ENCODE assay signal across 21 cellular contexts in the genomic region with DNA sequence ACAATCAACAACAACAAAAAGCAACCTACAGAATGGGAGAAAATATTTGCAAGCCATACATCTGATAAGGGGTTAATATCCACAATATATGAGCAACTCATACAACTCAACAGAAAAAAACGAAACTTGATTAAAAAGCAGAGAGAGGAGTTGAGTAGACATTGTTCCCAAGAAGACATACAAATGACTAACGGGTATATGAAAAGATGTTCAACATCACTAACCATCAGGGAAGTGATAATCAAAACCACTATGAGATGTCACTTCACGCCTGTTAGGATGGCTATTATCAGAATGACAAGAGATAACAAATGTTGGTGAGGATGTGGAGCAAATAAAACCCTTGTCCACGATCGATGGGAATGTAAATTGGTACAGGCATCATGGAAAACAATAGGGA.
DNase-seq lines count a peak whose midpoint lies in the region; ATAC-seq, FAIRE-seq and TF ChIP-seq lines count a peak whose summit lies in the region.
"Had no signal": no experiment of that assay in that cellular context is flagged by ENCODE, and none has a peak within 500 bp of the region (broad histone marks: within the 10 kb centered on the region; RNA-seq: fewer than 3 reads in every experiment).

No MANE protein-coding gene starts in this region.

- H3K4me1 Mint-ChIP-seq in natural killer cell treated with Interleukin-12 subunit alpha and Interleukin-12 subunit beta and Interleukin-15 and Interleukin-18, amount 100 ng/mL, for 72 hours (ENCODE audit: low read depth in 2 of 2), result peaks cover 20 to 38% of the 10 kb centered on the region in 2 donors
- peaks cover 24 to 26% of the 10 kb centered on the region in 2 donors for H3K4me1 Mint-ChIP-seq in natural killer cell

- no peak overlapping the region for H3K27ac ChIP-seq in GM12878 (ENCODE audit: control insufficient read depth, insufficient read depth)
- H3K27ac ChIP-seq: 22Rv1; A549; BLaER1 treated with 17β-estradiol and CSF1 and Interleukin-3, amounts not matched to agents 10 nM and 100 nM; C4-2B had no signal

- no peaks in the 10 kb centered on the region for H3K79me2 ChIP-seq in GM12878 (ENCODE audit: control insufficient read depth, insufficient read depth, low read length)

- FAIRE-seq in GM12878 (lab: Jason Lieb, UNC), result peak; percentile 78
- FAIRE-seq: A549, D721Med, G401.6, GM12892, GM18507 had no signal

- CTCF ChIA-PET in GM12878 (lab: Yijun Ruan, JAX), result no interaction called here

- RAD21 ChIA-PET in GM12878 (lab: Charles Lee; ENCODE audit: unreplicated experiment), result no interaction called here

- peak in 1 of 2 donors; percentile 60 for ATAC-seq in natural killer cell treated with Interleukin-12 subunit alpha and Interleukin-12 subunit beta and Interleukin-15 and Interleukin-18, amount 100 ng/mL, for 72 hours
- no peak for ATAC-seq in natural killer cell
- no peak for ATAC-seq in GM12878
- ATAC-seq: A549; CD8-positive, alpha-beta T cell had no signal

- H2AFZ ChIP-seq in GM12878 (ENCODE audit: control insufficient read depth, low read depth, low read length), result no peak overlapping the region

- BruUV-seq in GM12878 (replicated peaks; lab: Mats Ljungman, UMichigan), result no TSS peak

- intact Hi-C loops in natural killer cell (cut with micrococcal nuclease), result no loop called here
- intact Hi-C loops in GM12878 (cut with micrococcal nuclease; ENCODE audit: unreplicated experiment), result no loop called here

- TF ChIP-seq CTCF in natural killer cell (IDR thresholded peaks at IDR 0.05), result no peak
- no peak for TF ChIP-seq CTCF in GM12878 (IDR thresholded peaks at IDR 0.05 in 2 of 3, conservative IDR thresholded peaks at IDR 0.05 in 1 of 3; ENCODE audit: control insufficient read depth in 2 of 3, extremely low read depth in 1 of 3, insufficient read depth in 1 of 3, low read depth in 3 of 3, low read length in 3 of 3)

- DNase-seq in natural killer cell treated with Interleukin-12 subunit alpha and Interleukin-12 subunit beta and Interleukin-15 and Interleukin-18, amount 100 ng/mL, for 72 hours (ENCODE audit: low spot score), result no peak
- DNase-seq in natural killer cell (no peak), GM12878 (ENCODE audit: low read depth, low spot score) (no peak), hippocampal formation (lab: John Stamatoyannopoulos, UW) (no peak), NCI-H510A treated with DMSO at 0.1 percent for 48 hours (lab: John Stamatoyannopoulos, UW) (no peak)
- DNase-seq: AML-193; Caco-2; Calu3; CD4-positive, alpha-beta T cell; CD8-positive, alpha-beta T cell; DMS79 treated with DMSO at 0.1 percent for 48 hours; GF-D8 had no signal

- no peak for TF ChIP-seq EP300 in GM12878 (IDR thresholded peaks at IDR 0.05; ENCODE audit: borderline replicate concordance in 1 of 2, control insufficient read depth in 1 of 2, low read depth in 2 of 2, low read length in 2 of 2)

- SMC1A ChIA-PET in GM12878 (lab: Charles Lee; ENCODE audit: uncharacterized antibody, unreplicated experiment), result no interaction called here

- in situ Hi-C loops in GM12878 (cut with MboI), result no loop called here

- POLR2A ChIA-PET in GM12878 (lab: Charles Lee), result no interaction called here

- WGBS in GM12878 (ENCODE audit: insufficient coverage, insufficient replicate concordance, low lambda C conversion rate, missing lambda C conversion rate), result 51% methylated on average over 5 of the region's 5 CpGs

- peak overlapping the region; percentile 67 for H3K4me3 Mint-ChIP-seq in natural killer cell treated with Interleukin-12 subunit alpha and Interleukin-12 subunit beta and Interleukin-15 and Interleukin-18, amount 100 ng/mL, for 72 hours
- no peak overlapping the region for H3K4me3 Mint-ChIP-seq in natural killer cell
- H3K4me3 Mint-ChIP-seq: B cell; CD4-positive, alpha-beta T cell; CD8-positive, alpha-beta T cell had no signal

- no peaks in the 10 kb centered on the region for H3K36me3 ChIP-seq in GM12878 (ENCODE audit: control insufficient read depth in 2 of 2, insufficient read depth in 2 of 2, low read length in 1 of 2)
- H3K36me3 ChIP-seq: BLaER1 treated with 17β-estradiol and CSF1 and Interleukin-3, amounts not matched to agents 10 nM and 100 nM had no signal

- TF ChIP-seq RAD21 in GM12878 (IDR thresholded peaks at IDR 0.05; ENCODE audit: insufficient read depth, low read depth, low read length), result no peak

- no peak overlapping the region for H3K4me2 ChIP-seq in GM12878 (ENCODE audit: control insufficient read depth, insufficient read depth)
- H3K4me2 ChIP-seq: A549; BLaER1 treated with 17β-estradiol and CSF1 and Interleukin-3, amounts not matched to agents 10 nM and 100 nM had no signal

- H3K9ac ChIP-seq in GM12878 (ENCODE audit: control insufficient read depth, insufficient read depth, low read length), result no peak overlapping the region
- H3K9ac ChIP-seq: BLaER1 treated with 17β-estradiol and CSF1 and Interleukin-3, amounts not matched to agents 10 nM and 100 nM had no signal

- no peaks in the 10 kb centered on the region; a peak in 1 of 4 replicates for H3K27me3 ChIP-seq in GM12878 (replicated peaks in 1 of 2; ENCODE audit: control insufficient read depth in 2 of 2, insufficient read depth in 2 of 2, low read length in 1 of 2)
- H3K27me3 ChIP-seq: BLaER1 treated with 17β-estradiol and CSF1 and Interleukin-3, amounts not matched to agents 10 nM and 100 nM had no signal

- H3K9me3 Mint-ChIP-seq in natural killer cell treated with Interleukin-12 subunit alpha and Interleukin-12 subunit beta and Interleukin-15 and Interleukin-18, amount 100 ng/mL, for 72 hours, result no peaks in the 10 kb centered on the region
- peaks cover 0 to 3% of the 10 kb centered on the region in 2 donors for H3K9me3 Mint-ChIP-seq in natural killer cell

- H3K4me1 ChIP-seq in GM12878 (ENCODE audit: control insufficient read depth, insufficient read depth, low read length), result no peaks in the 10 kb centered on the region
- H3K4me1 ChIP-seq: A549, Caco-2 had no signal

- TF ChIP-seq POLR2A in GM12878 (IDR thresholded peaks at IDR 0.05; ENCODE audit: low read depth, low read length), result no peak

- no peak overlapping the region for H3K27ac Mint-ChIP-seq in natural killer cell treated with Interleukin-12 subunit alpha and Interleukin-12 subunit beta and Interleukin-15 and Interleukin-18, amount 100 ng/mL, for 72 hours
- H3K27ac Mint-ChIP-seq in natural killer cell, result peak overlapping the region in 1 of 2 donors; percentile 37
- H3K27ac Mint-ChIP-seq: B cell; CD4-positive, alpha-beta T cell; CD8-positive, alpha-beta T cell had no signal

- no peak overlapping the region for H3K4me3 ChIP-seq in GM12878
- H3K4me3 ChIP-seq: A549; BLaER1 treated with 17β-estradiol and CSF1 and Interleukin-3, amounts not matched to agents 10 nM and 100 nM had no signal

- no peaks in the 10 kb centered on the region for H3K9me3 ChIP-seq in GM12878 (replicated peaks; ENCODE audit: control insufficient read depth, insufficient read depth, low read length)
- H3K9me3 ChIP-seq: A549, Caco-2 had no signal

- no peaks in the 10 kb centered on the region for H3K27me3 Mint-ChIP-seq in natural killer cell treated with Interleukin-12 subunit alpha and Interleukin-12 subunit beta and Interleukin-15 and Interleukin-18, amount 100 ng/mL, for 72 hours
- no peaks in the 10 kb centered on the region for H3K27me3 Mint-ChIP-seq in natural killer cell (ENCODE audit: low read depth in 2 of 2)
- H3K27me3 Mint-ChIP-seq: CD4-positive, alpha-beta T cell had no signal

- no peaks in the 10 kb centered on the region for H3K36me3 Mint-ChIP-seq in natural killer cell treated with Interleukin-12 subunit alpha and Interleukin-12 subunit beta and Interleukin-15 and Interleukin-18, amount 100 ng/mL, for 72 hours
- H3K36me3 Mint-ChIP-seq in natural killer cell, result no peaks in the 10 kb centered on the region

- no peaks in the 10 kb centered on the region for H4K20me1 ChIP-seq in GM12878 (ENCODE audit: control insufficient read depth, insufficient read depth)
- H4K20me1 ChIP-seq: BLaER1 treated with 17β-estradiol and CSF1 and Interleukin-3, amounts not matched to agents 10 nM and 100 nM had no signal

TF ChIP-seq in GM12878, 131 proteins besides CTCF, POLR2A, EP300 and RAD21:
- no peak for TF ChIP-seq CHD1 (IDR thresholded peaks at IDR 0.05; ENCODE audit: low read depth, low read length)
- TF ChIP-seq YY1 (IDR thresholded peaks at IDR 0.05; ENCODE audit: low read depth, low read length), result no peak
- TF ChIP-seq, protein P1, sequence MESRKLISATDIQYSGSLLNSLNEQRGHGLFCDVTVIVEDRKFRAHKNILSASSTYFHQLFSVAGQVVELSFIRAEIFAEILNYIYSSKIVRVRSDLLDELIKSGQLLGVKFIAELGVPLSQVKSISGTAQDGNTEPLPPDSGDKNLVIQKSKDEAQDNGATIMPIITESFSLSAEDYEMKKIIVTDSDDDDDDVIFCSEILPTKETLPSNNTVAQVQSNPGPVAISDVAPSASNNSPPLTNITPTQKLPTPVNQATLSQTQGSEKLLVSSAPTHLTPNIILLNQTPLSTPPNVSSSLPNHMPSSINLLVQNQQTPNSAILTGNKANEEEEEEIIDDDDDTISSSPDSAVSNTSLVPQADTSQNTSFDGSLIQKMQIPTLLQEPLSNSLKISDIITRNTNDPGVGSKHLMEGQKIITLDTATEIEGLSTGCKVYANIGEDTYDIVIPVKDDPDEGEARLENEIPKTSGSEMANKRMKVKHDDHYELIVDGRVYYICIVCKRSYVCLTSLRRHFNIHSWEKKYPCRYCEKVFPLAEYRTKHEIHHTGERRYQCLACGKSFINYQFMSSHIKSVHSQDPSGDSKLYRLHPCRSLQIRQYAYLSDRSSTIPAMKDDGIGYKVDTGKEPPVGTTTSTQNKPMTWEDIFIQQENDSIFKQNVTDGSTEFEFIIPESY (IDR thresholded peaks at IDR 0.05), result no peak
- TF ChIP-seq POU2F2 (IDR thresholded peaks at IDR 0.05; ENCODE audit: borderline replicate concordance, low read depth, low read length), result no peak
- TF ChIP-seq STAT1 (conservative IDR thresholded peaks at IDR 0.05), result no peak
- no peak for TF ChIP-seq EGR1 (IDR thresholded peaks at IDR 0.05; ENCODE audit: borderline replicate concordance in 1 of 2, low read depth in 2 of 2, low read length in 2 of 2)
- no peak for TF ChIP-seq TAF1 (IDR thresholded peaks at IDR 0.05; ENCODE audit: borderline replicate concordance, low read depth, low read length)
- no peak for TF ChIP-seq TBL1XR1 (IDR thresholded peaks at IDR 0.05; ENCODE audit: low read depth, low read length)
- TF ChIP-seq TCF3 (IDR thresholded peaks at IDR 0.05; ENCODE audit: borderline replicate concordance, insufficient read depth, low read depth, low read length), result no peak
- TF ChIP-seq NBN (IDR thresholded peaks at IDR 0.05), result no peak
